ENCODE assay signal across 1 cellular context in the genomic region with DNA sequence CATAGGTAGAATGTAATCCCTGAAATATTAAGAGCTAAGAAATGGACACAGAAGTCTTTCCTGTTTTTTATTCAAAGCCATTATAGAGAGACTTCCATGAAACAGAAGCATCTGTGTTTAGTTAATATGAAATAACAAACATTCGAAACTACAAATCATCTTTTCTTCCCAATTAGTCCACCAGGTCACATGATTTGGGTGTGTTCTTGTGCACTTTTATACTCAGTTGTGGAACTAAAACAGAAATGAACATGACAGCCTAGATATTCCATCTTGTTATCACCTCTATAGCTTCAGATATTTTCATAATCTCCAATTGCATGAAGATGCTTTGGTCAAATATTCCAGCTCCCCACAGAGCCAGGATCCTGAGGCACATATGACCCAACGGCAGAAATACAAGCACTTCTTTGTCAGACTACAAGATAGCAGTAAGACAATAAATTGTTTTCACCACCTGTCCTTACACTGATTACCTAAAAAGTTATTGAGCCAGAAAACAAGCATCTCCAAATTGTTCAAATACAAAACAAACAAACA.
TF ChIP-seq lines count a peak whose summit lies in the region.

No MANE protein-coding gene starts in this region.

TF ChIP-seq in K562, 482 proteins besides CTCF, POLR2A, EP300 and RAD21 (continued from another document):
- TF ChIP-seq, protein P1, sequence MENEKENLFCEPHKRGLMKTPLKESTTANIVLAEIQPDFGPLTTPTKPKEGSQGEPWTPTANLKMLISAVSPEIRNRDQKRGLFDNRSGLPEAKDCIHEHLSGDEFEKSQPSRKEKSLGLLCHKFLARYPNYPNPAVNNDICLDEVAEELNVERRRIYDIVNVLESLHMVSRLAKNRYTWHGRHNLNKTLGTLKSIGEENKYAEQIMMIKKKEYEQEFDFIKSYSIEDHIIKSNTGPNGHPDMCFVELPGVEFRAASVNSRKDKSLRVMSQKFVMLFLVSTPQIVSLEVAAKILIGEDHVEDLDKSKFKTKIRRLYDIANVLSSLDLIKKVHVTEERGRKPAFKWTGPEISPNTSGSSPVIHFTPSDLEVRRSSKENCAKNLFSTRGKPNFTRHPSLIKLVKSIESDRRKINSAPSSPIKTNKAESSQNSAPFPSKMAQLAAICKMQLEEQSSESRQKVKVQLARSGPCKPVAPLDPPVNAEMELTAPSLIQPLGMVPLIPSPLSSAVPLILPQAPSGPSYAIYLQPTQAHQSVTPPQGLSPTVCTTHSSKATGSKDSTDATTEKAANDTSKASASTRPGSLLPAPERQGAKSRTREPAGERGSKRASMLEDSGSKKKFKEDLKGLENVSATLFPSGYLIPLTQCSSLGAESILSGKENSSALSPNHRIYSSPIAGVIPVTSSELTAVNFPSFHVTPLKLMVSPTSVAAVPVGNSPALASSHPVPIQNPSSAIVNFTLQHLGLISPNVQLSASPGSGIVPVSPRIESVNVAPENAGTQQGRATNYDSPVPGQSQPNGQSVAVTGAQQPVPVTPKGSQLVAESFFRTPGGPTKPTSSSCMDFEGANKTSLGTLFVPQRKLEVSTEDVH (IDR thresholded peaks at IDR 0.05; ENCODE audit: low read depth, partially characterized antibody) = no peak
- TF ChIP-seq SMAD3 (CRISPR knock-in tag; conservative IDR thresholded peaks at IDR 0.05) (no peak), CBX8 (IDR thresholded peaks at IDR 0.05; ENCODE audit: borderline replicate concordance, extremely low read depth, low read depth, low read length, poor library complexity, severe bottlenecking) (no peak), FOXJ2 (tag; IDR thresholded peaks at IDR 0.05) (no peak)
- TF ChIP-seq, protein P2, sequence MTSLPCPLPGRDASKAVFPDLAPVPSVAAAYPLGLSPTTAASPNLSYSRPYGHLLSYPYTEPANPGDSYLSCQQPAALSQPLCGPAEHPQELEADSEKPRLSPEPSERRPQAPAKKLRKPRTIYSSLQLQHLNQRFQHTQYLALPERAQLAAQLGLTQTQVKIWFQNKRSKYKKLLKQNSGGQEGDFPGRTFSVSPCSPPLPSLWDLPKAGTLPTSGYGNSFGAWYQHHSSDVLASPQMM (CRISPR knock-in tag; IDR thresholded peaks at IDR 0.05) = no peak
- TF ChIP-seq, protein P3, sequence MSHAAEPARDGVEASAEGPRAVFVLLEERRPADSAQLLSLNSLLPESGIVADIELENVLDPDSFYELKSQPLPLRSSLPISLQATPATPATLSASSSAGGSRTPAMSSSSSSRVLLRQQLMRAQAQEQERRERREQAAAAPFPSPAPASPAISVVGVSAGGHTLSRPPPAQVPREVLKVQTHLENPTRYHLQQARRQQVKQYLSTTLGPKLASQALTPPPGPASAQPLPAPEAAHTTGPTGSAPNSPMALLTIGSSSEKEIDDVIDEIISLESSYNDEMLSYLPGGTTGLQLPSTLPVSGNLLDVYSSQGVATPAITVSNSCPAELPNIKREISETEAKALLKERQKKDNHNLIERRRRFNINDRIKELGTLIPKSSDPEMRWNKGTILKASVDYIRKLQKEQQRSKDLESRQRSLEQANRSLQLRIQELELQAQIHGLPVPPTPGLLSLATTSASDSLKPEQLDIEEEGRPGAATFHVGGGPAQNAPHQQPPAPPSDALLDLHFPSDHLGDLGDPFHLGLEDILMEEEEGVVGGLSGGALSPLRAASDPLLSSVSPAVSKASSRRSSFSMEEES (CRISPR knock-in tag; IDR thresholded peaks at IDR 0.05) = peak; percentile 58
